ENCODE assay signal across 10 cellular contexts in genomic region chr14:90599748-90600507, GRCh38.
DNase-seq lines count a peak whose midpoint lies in the region; ATAC-seq and TF ChIP-seq lines count a peak whose summit lies in the region.
"Had no signal": no experiment of that assay in that cellular context is flagged by ENCODE, and none has a peak within 500 bp of the region (broad histone marks: within the 10 kb centered on the region; RNA-seq: fewer than 3 reads in every experiment).

No MANE protein-coding gene starts in this region.

- intact Hi-C loops in tibial artery (cut with DNase I; ENCODE audit: low total_unique reads) (no loop called here), spleen (cut with DNase I; ENCODE audit: low total_unique reads) (no loop called here)

- H3K4me3 ChIP-seq in astrocyte of the spinal cord (ENCODE audit: low read depth, low read length) (no peak overlapping the region), tibial artery (no peak overlapping the region), spleen (no peak overlapping the region)
- H3K4me3 ChIP-seq: lower lobe of right lung had no signal

- TF ChIP-seq CTCF in astrocyte of the spinal cord (IDR thresholded peaks at IDR 0.05; ENCODE audit: low read depth, low read length): peak; percentile 10
- peak; percentile 36 to 40 for TF ChIP-seq CTCF in tibial artery (IDR thresholded peaks at IDR 0.05)
- TF ChIP-seq CTCF in spleen (IDR thresholded peaks at IDR 0.05 in 8 of 11, conservative IDR thresholded peaks at IDR 0.05 in 3 of 11): no peak

- in situ Hi-C loops in astrocyte of the spinal cord (cut with HindIII; ENCODE audit: low sequenced_read_pairs): no loop called here

- ATAC-seq in GM21825 (IDR thresholded peaks at IDR 0.05; ENCODE audit: unreplicated experiment): no peak

- TF ChIP-seq POLR2A in spleen (IDR thresholded peaks at IDR 0.05): no peak

- 71 to 76% (median 74%) methylated on average over 12 of the region's 12 CpGs for WGBS in spleen, 5 donors

- no peaks in the 10 kb centered on the region for H3K9me3 ChIP-seq in tibial artery
- no peaks in the 10 kb centered on the region for H3K9me3 ChIP-seq in spleen
- H3K9me3 ChIP-seq: lower lobe of right lung had no signal

- H3K27me3 ChIP-seq in tibial artery (no peaks in the 10 kb centered on the region), spleen (replicated peaks in 1 of 7) (no peaks in the 10 kb centered on the region)

- H3K27ac ChIP-seq in tibial artery: peak overlapping the region in 1 of 2 donors; percentile 37
- H3K27ac ChIP-seq in spleen: no peak overlapping the region
- H3K27ac ChIP-seq: HL-60, lower lobe of right lung had no signal

- H3K36me3 ChIP-seq in tibial artery: no peaks in the 10 kb centered on the region
- no peaks in the 10 kb centered on the region for H3K36me3 ChIP-seq in spleen
- H3K36me3 ChIP-seq: lower lobe of right lung had no signal

- peaks cover 0 to 14% (median 5%) of the 10 kb centered on the region in 4 donors for H3K4me1 ChIP-seq in tibial artery
- no peaks in the 10 kb centered on the region for H3K4me1 ChIP-seq in spleen

- DNase-seq in NOMO-1 treated with DMSO at 0.1 percent for 48 hours (lab: John Stamatoyannopoulos, UW; ENCODE audit: unreplicated experiment): peak; percentile 18
- DNase-seq in NOMO-1 treated with dmso at 0.1 percent for 144 hours (lab: John Stamatoyannopoulos, UW; ENCODE audit: unreplicated experiment): no peak
- peak; percentile 24 for DNase-seq in astrocyte of the spinal cord (ENCODE audit: low read depth, low spot score)
- DNase-seq in inferior parietal cortex (ENCODE audit: extremely low spot score): peak; percentile 70
- no peak for DNase-seq in tibial artery
- no peak for DNase-seq in activated CD4-positive, alpha-beta T cell treated with anti-CD3 and anti-CD28 coated beads, Interleukin-2, amount 50 U/mL, for 1 hour
- DNase-seq in spleen: no peak
- DNase-seq: lower lobe of right lung had no signal

Comparison
In these comparisons a context has a peak if more than half of its experiments do, and no peak if none do; other contexts are left out.
1. DNase-seq: peak in NOMO-1 treated with DMSO at 0.1 percent for 48 hours (single experiment), astrocyte of the spinal cord (single experiment) and inferior parietal cortex (single experiment); none in NOMO-1 treated with dmso at 0.1 percent for 144 hours (single experiment), tibial artery (0 of 2), activated CD4-positive, alpha-beta T cell treated with anti-CD3 and anti-CD28 coated beads, Interleukin-2, amount 50 U/mL, for 1 hour (single experiment) and spleen (single experiment).
2. CTCF ChIP-seq: peak in astrocyte of the spinal cord (single experiment) and tibial artery (2 of 2); none in spleen (0 of 11).